Comparison of ENCODE assay signal across 8 cellular contexts in genomic region chr19:4059931-4060620, GRCh38. TPM values are rescaled to one million over a fixed set of nuclear protein-coding genes. Genes with fewer than 3 reads are reported as not detected.
DNase-seq lines count a peak whose midpoint lies in the region; ATAC-seq, FAIRE-seq and TF ChIP-seq lines count a peak whose summit lies in the region.

No MANE protein-coding gene starts in this region.

- intact Hi-C loops in sciatic nerve (cut with DNase I) = no loop called here

- no peak for TF ChIP-seq POLR2A in GM12892 (IDR thresholded peaks at IDR 0.05; ENCODE audit: low read depth, low read length)

- POLR2A ChIA-PET in activated CD4-positive, alpha-beta T cell treated with anti-CD3 and anti-CD28 coated beads, Interleukin-2, amount 10 ng/mL, durations not matched to agents 7 days and 5 days (lab: Charles Lee) = no interaction called here
- POLR2A ChIA-PET in HEK293T (lab: Yijun Ruan, JAX) = no interaction called here

- peaks cover 16% of the 10 kb centered on the region for H3K4me1 Mint-ChIP-seq in activated CD4-positive, alpha-beta T cell treated with anti-CD3 and anti-CD28 coated beads, Interleukin-2, amount 10 ng/mL, durations not matched to agents 7 days and 5 days

- peak overlapping the region; percentile 19 for H3K4me3 Mint-ChIP-seq in activated CD4-positive, alpha-beta T cell treated with anti-CD3 and anti-CD28 coated beads, Interleukin-2, amount 10 ng/mL, durations not matched to agents 7 days and 5 days

- no peaks in the 10 kb centered on the region for H3K9me3 Mint-ChIP-seq in activated CD4-positive, alpha-beta T cell treated with anti-CD3 and anti-CD28 coated beads, Interleukin-2, amount 10 ng/mL, durations not matched to agents 7 days and 5 days

- peak; percentile 35 for ATAC-seq in sciatic nerve

- FAIRE-seq in GM12892 (lab: Jason Lieb, UNC) = no peak

- H3K36me3 Mint-ChIP-seq in activated CD4-positive, alpha-beta T cell treated with anti-CD3 and anti-CD28 coated beads, Interleukin-2, amount 10 ng/mL, durations not matched to agents 7 days and 5 days (ENCODE audit: low read depth) = peaks cover 25% of the 10 kb centered on the region

- H3K27ac ChIP-seq in epithelial cell of prostate = peak overlapping the region; percentile 89

- H3K27ac Mint-ChIP-seq in activated CD4-positive, alpha-beta T cell treated with anti-CD3 and anti-CD28 coated beads, Interleukin-2, amount 10 ng/mL, durations not matched to agents 7 days and 5 days = peak overlapping the region; percentile 25

- CTCF ChIA-PET in activated CD4-positive, alpha-beta T cell treated with anti-CD3 and anti-CD28 coated beads, Interleukin-2, amount 10 ng/mL, durations not matched to agents 7 days and 5 days (lab: Charles Lee) = interaction anchor here (0.5 kb wide), 1 partner anchor 17 kb away, joined by 3 read pairs; no protein-coding TSS in a partner anchor
- CTCF ChIA-PET in HEK293T (lab: Yijun Ruan, JAX) = no interaction called here

- H3K27me3 Mint-ChIP-seq in activated CD4-positive, alpha-beta T cell treated with anti-CD3 and anti-CD28 coated beads, Interleukin-2, amount 10 ng/mL, durations not matched to agents 7 days and 5 days = no peaks in the 10 kb centered on the region

- DNase-seq in GM12892 (ENCODE audit: insufficient read length) (peak; percentile 79), epithelial cell of prostate (ENCODE audit: low read depth, low spot score) (no peak), sciatic nerve (ENCODE audit: low spot score) (peak; percentile 85), retina (no peak), HEK293T (ENCODE audit: extremely low spot score) (no peak), SKM-1 treated with dmso at 0.1 percent for 144 hours (lab: John Stamatoyannopoulos, UW; ENCODE audit: unreplicated experiment) (no peak), OCI-M1 (lab: John Stamatoyannopoulos, UW) (no peak)
- DNase-seq in activated CD4-positive, alpha-beta T cell treated with anti-CD3 and anti-CD28 coated beads, Interleukin-2, amount 10 ng/mL, durations not matched to agents 7 days and 5 days = no peak

TF ChIP-seq in HEK293T, 16 proteins besides CTCF, POLR2A, EP300 and RAD21:
- no peak for TF ChIP-seq NFRKB (IDR thresholded peaks at IDR 0.05)
- no peak for TF ChIP-seq ELF4 (IDR thresholded peaks at IDR 0.05)
- TF ChIP-seq BHLHE40 (IDR thresholded peaks at IDR 0.05; ENCODE audit: borderline replicate concordance) = no peak
- TF ChIP-seq SUZ12 (IDR thresholded peaks at IDR 0.05) = no peak
- TF ChIP-seq ZNF384 (IDR thresholded peaks at IDR 0.05) = no peak
- no peak for TF ChIP-seq ARNT (IDR thresholded peaks at IDR 0.05)
- TF ChIP-seq SP1 (IDR thresholded peaks at IDR 0.05) = no peak
- no peak for TF ChIP-seq TARDBP (IDR thresholded peaks at IDR 0.05)
- no peak for TF ChIP-seq L3MBTL2 (conservative IDR thresholded peaks at IDR 0.05)
- no peak for TF ChIP-seq FOXA1 (IDR thresholded peaks at IDR 0.05)
- TF ChIP-seq LEF1 (IDR thresholded peaks at IDR 0.05; ENCODE audit: borderline replicate concordance) = no peak
- TF ChIP-seq FOXK2 (IDR thresholded peaks at IDR 0.05) = no peak
TF ChIP-seq in HEK293T: peak in this region for 0.

RNA-seq across cellular contexts. Expression of gene ZBTB7A, which starts 6.6 kb away (rescaled TPM):
- 3.1 TPM for polyA plus RNA-seq in GM12892 (2012; ENCODE audit: missing spikeins)
- 10 to 100 TPM; 39.4 to 47.5 TPM for total RNA-seq in activated CD4-positive, alpha-beta T cell treated with anti-CD3 and anti-CD28 coated beads, Interleukin-2, amount 10 ng/mL, durations not matched to agents 7 days and 5 days
- total RNA-seq in sciatic nerve = 54.2 TPM

RNA-seq across cellular contexts. Expression of gene PIAS4, which starts 52.5 kb away (rescaled TPM):
- 11.3 TPM for polyA plus RNA-seq in GM12892 (2012; ENCODE audit: missing spikeins)
- total RNA-seq in activated CD4-positive, alpha-beta T cell treated with anti-CD3 and anti-CD28 coated beads, Interleukin-2, amount 10 ng/mL, durations not matched to agents 7 days and 5 days = 10 to 100 TPM; 33.3 to 40.4 TPM
- total RNA-seq in sciatic nerve = 33.4 TPM

Comparison
In these comparisons a context has a peak if more than half of its experiments do, and no peak if none do; other contexts are left out.
1. DNase-seq: peak in GM12892 (single experiment) and sciatic nerve (single experiment); none in activated CD4-positive, alpha-beta T cell treated with anti-CD3 and anti-CD28 coated beads, Interleukin-2, amount 10 ng/mL, durations not matched to agents 7 days and 5 days (single experiment), epithelial cell of prostate (single experiment), retina (single experiment), HEK293T (single experiment), SKM-1 treated with dmso at 0.1 percent for 144 hours (single experiment) and OCI-M1 (single experiment).